Comparison of ENCODE assay signal across 8 cellular contexts in the genomic region with DNA sequence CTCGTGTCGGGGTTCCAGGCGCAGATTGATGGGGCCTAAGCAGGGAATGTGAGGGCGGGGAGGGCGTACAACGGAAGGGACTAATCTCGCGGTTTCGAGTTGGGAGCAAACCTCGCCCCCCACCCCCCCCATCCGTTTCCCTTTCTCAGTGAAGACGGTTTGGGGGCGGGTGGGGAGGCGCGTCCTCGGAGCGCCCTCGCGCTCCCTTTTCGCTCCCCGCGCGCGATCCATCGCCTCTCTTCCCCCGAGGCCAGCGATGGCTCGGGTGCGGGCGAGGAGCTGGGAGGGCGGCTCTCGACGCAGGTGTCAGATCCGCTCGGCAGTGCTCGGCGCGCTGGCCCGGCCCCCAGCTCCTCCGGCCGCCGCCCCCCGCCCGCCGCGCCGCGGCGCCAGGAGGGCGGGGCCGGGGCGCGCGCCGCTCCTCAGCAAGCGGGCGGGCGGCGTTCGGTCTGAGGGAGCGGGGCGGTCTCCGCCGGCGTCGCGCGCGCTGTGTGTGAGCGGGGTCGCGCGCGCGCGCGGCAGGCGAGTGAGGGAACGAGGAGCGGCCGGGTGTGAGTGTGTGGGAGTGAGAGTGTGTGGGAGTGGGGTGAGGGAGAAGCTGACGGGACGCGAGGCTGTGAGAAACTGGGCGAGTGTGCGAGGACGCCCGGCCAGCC. TPM values are rescaled to one million over a fixed set of nuclear protein-coding genes. Genes with fewer than 3 reads are reported as not detected.
A peak's percentile ranks its signal among the peaks of the same experiment; 100 is the strongest.
DNase-seq lines count a peak whose midpoint lies in the region; ATAC-seq, FAIRE-seq and TF ChIP-seq lines count a peak whose summit lies in the region.

A gene with protein sequence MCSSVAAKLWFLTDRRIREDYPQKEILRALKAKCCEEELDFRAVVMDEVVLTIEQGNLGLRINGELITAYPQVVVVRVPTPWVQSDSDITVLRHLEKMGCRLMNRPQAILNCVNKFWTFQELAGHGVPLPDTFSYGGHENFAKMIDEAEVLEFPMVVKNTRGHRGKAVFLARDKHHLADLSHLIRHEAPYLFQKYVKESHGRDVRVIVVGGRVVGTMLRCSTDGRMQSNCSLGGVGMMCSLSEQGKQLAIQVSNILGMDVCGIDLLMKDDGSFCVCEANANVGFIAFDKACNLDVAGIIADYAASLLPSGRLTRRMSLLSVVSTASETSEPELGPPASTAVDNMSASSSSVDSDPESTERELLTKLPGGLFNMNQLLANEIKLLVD (plus strand): TSS at position 516 of the 656 bp plus-strand sequence. CDS start 15,876 bp downstream, outside the sequence.

- peaks cover 52% of the 10 kb centered on the region for H3K79me2 ChIP-seq in neural cell (replicated peaks; ENCODE audit: insufficient read depth, low read length)

- 0 out of 2 replicates have a peak within 1 kb of the TSS, but pooled peaks have one; percentile 45 for H3K23ac ChIP-seq in IMR-90 (ENCODE audit: low read depth, low read length)

- H3K4me3 Mint-ChIP-seq in Caco-2 (ENCODE audit: unreplicated experiment): peak within 1 kb of the TSS; percentile 95

- no peaks in the 10 kb centered on the region for H3K9me2 ChIP-seq in neural cell (ENCODE audit: insufficient read depth, low read length)

- TF ChIP-seq EP300 in neural cell (conservative IDR thresholded peaks at IDR 0.05; ENCODE audit: poor library complexity, severe bottlenecking): peak; percentile 9

- H3K18ac ChIP-seq in IMR-90 (ENCODE audit: low read depth, low read length): peak within 1 kb of the TSS; percentile 46; the same call in 1 of the 2 replicates

- H3K4me1 Mint-ChIP-seq in Caco-2 (ENCODE audit: low read depth, unreplicated experiment): peaks cover 13% of the 10 kb centered on the region

- WGBS in IMR-90 (ENCODE audit: extremely low coverage in 2 of 2, insufficient read length in 1 of 2), 2 experiments: 0% methylated on average over 23 of the region's 88 CpGs; no CpG with 5 or more reads in 1 of the 2 experiments

- BruUV-seq in Caco-2 (replicated peaks; lab: Mats Ljungman, UMichigan) (no TSS peak), IMR-90 (replicated peaks; lab: Mats Ljungman, UMichigan) (no TSS peak)

- H2AFZ ChIP-seq in IMR-90 (replicated peaks; ENCODE audit: low read length, poor library complexity) (peak within 1 kb of the TSS; percentile 94), neural cell (ENCODE audit: low read depth, low read length) (peak within 1 kb of the TSS; percentile 97)

- H3K36me3 ChIP-seq in Caco-2 (ENCODE audit: control insufficient read depth, insufficient read depth, low read length): no peaks in the 10 kb centered on the region
- no peaks in the 10 kb centered on the region for H3K36me3 ChIP-seq in IMR-90 (ENCODE audit: control insufficient read depth, insufficient read depth, low read length)
- no peaks in the 10 kb centered on the region for H3K36me3 ChIP-seq in neural cell (ENCODE audit: insufficient read depth, low read length)

- H4K20me1 ChIP-seq in IMR-90 (ENCODE audit: insufficient read depth, low read length): peaks cover 6% of the 10 kb centered on the region; the same call in 1 of the 2 replicates
- H4K20me1 ChIP-seq in neural cell (ENCODE audit: insufficient read depth): peaks cover 8% of the 10 kb centered on the region

- peak within 1 kb of the TSS; percentile 17; the same call in 1 of the 2 replicates for H3K56ac ChIP-seq in IMR-90 (ENCODE audit: extremely low read depth, insufficient read depth, low read length)

- DNase-seq in Caco-2: peak; percentile 61 to 71
- DNase-seq in IMR-90: peak; percentile 57
- DNase-seq in RCC 7860 (ENCODE audit: low spot score): peak; percentile 38
- DNase-seq in activated gamma-delta T cell (lab: John Stamatoyannopoulos, UW): peak; percentile 63
- peak; percentile 73 to 90 for DNase-seq in foreskin fibroblast
- peak; percentile 80 for DNase-seq in stimulated activated naive CD8-positive, alpha-beta T cell treated with anti-CD3 and anti-CD28 coated beads, Interleukin-15, Interleukin-2, amounts not matched to agents 100 U/mL and 50 U/mL, for 24 hours

- peak within 1 kb of the TSS; percentile 38 for H2AK9ac ChIP-seq in IMR-90 (replicated peaks; ENCODE audit: low read depth, low read length, poor library complexity)

- no peak within 1 kb of the TSS for H2BK15ac ChIP-seq in IMR-90 (ENCODE audit: low read depth, low read length)

- TF ChIP-seq RAD21 in IMR-90 (IDR thresholded peaks at IDR 0.05; ENCODE audit: low read length): no peak
- no peak for TF ChIP-seq RAD21 in neural cell (conservative IDR thresholded peaks at IDR 0.05)

- peaks cover 6% of the 10 kb centered on the region for H3K36me3 Mint-ChIP-seq in Caco-2 (ENCODE audit: insufficient read depth, unreplicated experiment)

- ATAC-seq in GM21423 (IDR thresholded peaks at IDR 0.05; ENCODE audit: unreplicated experiment): peak; percentile 79
- ATAC-seq in IMR-90 (ENCODE audit: low read depth): peak; percentile 91
- peak; percentile 88 for ATAC-seq in stimulated activated naive CD8-positive, alpha-beta T cell treated with anti-CD3 and anti-CD28 coated beads, Interleukin-15, Interleukin-2, amounts not matched to agents 100 U/mL and 50 U/mL, for 24 hours

- peak within 1 kb of the TSS; percentile 41 for H3K27ac Mint-ChIP-seq in Caco-2 (ENCODE audit: unreplicated experiment)

- no peak for TF ChIP-seq CTCF in Caco-2 (IDR thresholded peaks at IDR 0.05; ENCODE audit: insufficient read depth in 1 of 2, low read depth in 1 of 2, low read length in 1 of 2, severe bottlenecking in 1 of 2, unreplicated experiment in 1 of 2)
- TF ChIP-seq CTCF in IMR-90 (conservative IDR thresholded peaks at IDR 0.05; ENCODE audit: low read depth, low read length): no peak
- no peak for TF ChIP-seq CTCF in foreskin fibroblast (IDR thresholded peaks at IDR 0.05; ENCODE audit: low read depth, low read length)
- no peak for TF ChIP-seq CTCF in neural cell (IDR thresholded peaks at IDR 0.05; ENCODE audit: poor library complexity, severe bottlenecking)

- peak within 1 kb of the TSS; percentile 26; the same call in 1 of the 2 replicates for H2AK5ac ChIP-seq in IMR-90 (ENCODE audit: low read depth, low read length)

- H3K4me3 ChIP-seq in Caco-2 (ENCODE audit: low read depth, low read length) (peak within 1 kb of the TSS; percentile 76), IMR-90 (ENCODE audit: insufficient read depth, low read depth, low read length) (peak within 1 kb of the TSS; percentile 97), foreskin fibroblast (ENCODE audit: low read depth in 1 of 2, low read length in 2 of 2) (peak within 1 kb of the TSS; percentile 76 to 92), neural cell (ENCODE audit: low read length) (peak within 1 kb of the TSS; percentile 96)

- peaks cover 5% of the 10 kb centered on the region for H3F3A ChIP-seq in neural cell (ENCODE audit: insufficient read depth, low read length, poor library complexity, severe bottlenecking)

- no peaks in the 10 kb centered on the region for H3K9me3 Mint-ChIP-seq in Caco-2 (ENCODE audit: unreplicated experiment)

- FAIRE-seq in RCC 7860 (lab: Jason Lieb, UNC): no peak

- H4K91ac ChIP-seq in IMR-90 (ENCODE audit: insufficient read depth, low read depth, low read length): peak within 1 kb of the TSS; percentile 63; the same call in 1 of the 2 replicates

- intact Hi-C loops in Caco-2 (cut with micrococcal nuclease; ENCODE audit: unreplicated experiment): no loop called here
- intact Hi-C loops in IMR-90 (cut with micrococcal nuclease): loop anchor here (5.0 kb wide), 2 partner anchors 85 to 725 kb away; no protein-coding TSS in a partner anchor

- no peak within 1 kb of the TSS for H3K14ac ChIP-seq in IMR-90 (replicated peaks; ENCODE audit: low read depth, low read length)

- peak within 1 kb of the TSS; percentile 77 for H3K4ac ChIP-seq in IMR-90 (ENCODE audit: low read depth, low read length)

- H3K9me1 ChIP-seq in IMR-90 (ENCODE audit: insufficient read depth, low read length): no peaks in the 10 kb centered on the region

- peak within 1 kb of the TSS; percentile 94 for H3K9ac ChIP-seq in IMR-90 (ENCODE audit: low read depth, low read length)
- peak within 1 kb of the TSS; percentile 99 for H3K9ac ChIP-seq in neural cell (ENCODE audit: low read length)

- H3K9me3 ChIP-seq in Caco-2 (no peaks in the 10 kb centered on the region), IMR-90 (ENCODE audit: control insufficient read depth, insufficient read depth, low read length) (no peaks in the 10 kb centered on the region), neural cell (ENCODE audit: low read length) (no peaks in the 10 kb centered on the region)

- H2BK20ac ChIP-seq in IMR-90 (ENCODE audit: low read depth, low read length): no peak within 1 kb of the TSS

- H2BK120ac ChIP-seq in IMR-90 (ENCODE audit: low read depth, low read length): 0 out of 2 replicates have a peak within 1 kb of the TSS, but pooled peaks have one; percentile 49

- H3K79me1 ChIP-seq in IMR-90 (ENCODE audit: low read depth in 1 of 2, low read length in 2 of 2): peaks cover 4 to 20% of the 10 kb centered on the region in 2 experiments; a peak in 1 of 4 replicates

- H3K4me2 ChIP-seq in IMR-90 (ENCODE audit: low read depth, low read length) (peak within 1 kb of the TSS; percentile 99), neural cell (ENCODE audit: low read length) (peak within 1 kb of the TSS; percentile 76)

- in situ Hi-C loops in IMR-90 (cut with MboI; ENCODE audit: low sequenced_read_pairs): no loop called here

- H3K27me3 ChIP-seq in Caco-2 (replicated peaks; ENCODE audit: control insufficient read depth, insufficient read depth, low read length) (no peaks in the 10 kb centered on the region), IMR-90 (ENCODE audit: control insufficient read depth, insufficient read depth, low read length) (no peaks in the 10 kb centered on the region), neural cell (ENCODE audit: insufficient read depth, low read depth, low read length) (no peaks in the 10 kb centered on the region)

- H3K27ac ChIP-seq in IMR-90 (ENCODE audit: insufficient read depth, low read length) (peak within 1 kb of the TSS; percentile 77), neural cell (ENCODE audit: low read length) (peak within 1 kb of the TSS; percentile 100)

- H3K27me3 Mint-ChIP-seq in Caco-2 (ENCODE audit: insufficient read depth, unreplicated experiment): peaks cover 34% of the 10 kb centered on the region

- peak within 1 kb of the TSS; percentile 48 for H2BK5ac ChIP-seq in IMR-90 (ENCODE audit: low read depth, low read length, poor library complexity, severe bottlenecking)

- dilution Hi-C loops in IMR-90 (cut with HindIII; ENCODE audit: low sequenced_read_pairs, unreplicated experiment): no loop called here

- peak within 1 kb of the TSS; percentile 52; the same call in 1 of the 2 replicates for H4K5ac ChIP-seq in IMR-90 (ENCODE audit: low read depth, low read length)

- TF ChIP-seq POLR2A in IMR-90 (IDR thresholded peaks at IDR 0.05; ENCODE audit: low read depth, low read length): peak; percentile 46

- POLR2A ChIA-PET in Caco-2 (lab: Charles Lee) (interaction anchor here (0.8 kb wide), 1 partner anchor 50 kb away, joined by 3 read pairs; no protein-coding TSS in a partner anchor), IMR-90 (lab: Charles Lee; ENCODE audit: unreplicated experiment) (no interaction called here)

- CTCF ChIA-PET in Caco-2 (lab: Charles Lee) (interaction anchor here (0.6 to 1.0 kb wide), 3 partner anchors 13 to 252 kb away, joined by 3 to 5 read pairs (median 3); no protein-coding TSS in a partner anchor), IMR-90 (lab: Yijun Ruan, JAX) (no interaction called here)

- peak within 1 kb of the TSS in 1 of 2 experiments; percentile 51; a peak in 3 of 4 replicates for H4K8ac ChIP-seq in IMR-90 (ENCODE audit: low read depth in 2 of 2, low read length in 2 of 2)

- H3K4me1 ChIP-seq in Caco-2 (0 out of 2 replicates have a peak, but pooled peaks cover 6% of the 10 kb centered on the region), IMR-90 (ENCODE audit: control insufficient read depth, insufficient read depth, low read length) (no peaks in the 10 kb centered on the region)

RNA-seq across cellular contexts. Expression of the gene that starts here (rescaled TPM):
- 3.3 and 3.6 TPM in 2 replicates for total RNA-seq in Caco-2 (2022)
- 18.8 and 23.1 TPM in 2 replicates for total RNA-seq in IMR-90 (2012; rRNA removed)
- 10.1 and 12.5 TPM in 2 replicates for polyA plus RNA-seq in IMR-90 (2012; rRNA removed)
- polyA plus RNA-seq in IMR-90 (2012; cell fraction: cytosol; rRNA removed): 2.7 and 3.3 TPM in 2 replicates
- polyA plus RNA-seq in IMR-90 (2012; cell fraction: nucleus; rRNA removed; ENCODE audit: low replicate concordance): 14.6 and 54.0 TPM in 2 replicates
- 376 and 393 TPM in 2 replicates for polyA plus RNA-seq in neural cell
- 275 and 320 TPM in 2 replicates for polyA minus RNA-seq in neural cell

Comparison
In these comparisons a context has a peak if more than half of its experiments do, and no peak if none do; other contexts are left out.
1. Peak in every context shown above with its lines: DNase-seq, ATAC-seq, H3K4me3 ChIP-seq and H3K27ac ChIP-seq.